8 cellular contexts compared by ENCODE assay signal in the genomic region with DNA sequence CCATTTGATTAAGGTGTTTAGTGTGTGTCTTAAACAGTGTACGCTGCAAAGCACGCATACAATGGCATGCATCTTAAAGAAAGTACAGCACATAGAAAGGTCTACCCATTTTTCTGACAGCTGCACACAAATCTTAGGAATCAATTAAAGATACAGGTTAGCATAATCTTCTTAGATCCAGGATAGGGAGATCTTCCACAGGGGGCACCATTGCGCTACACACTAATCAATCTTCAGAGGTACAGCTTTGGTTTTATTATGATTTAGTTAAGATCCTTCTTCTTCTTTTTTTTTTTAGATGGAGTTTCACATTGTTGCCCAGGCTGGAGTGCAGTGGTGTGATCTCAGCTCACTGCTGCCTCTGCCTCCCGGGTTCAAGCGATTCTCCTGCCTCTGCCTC.
A peak's percentile ranks its signal among the peaks of the same experiment; 100 is the strongest.
DNase-seq lines count a peak whose midpoint lies in the region; ATAC-seq and TF ChIP-seq lines count a peak whose summit lies in the region.

No MANE protein-coding gene starts in this region.

- peak; percentile 65 for TF ChIP-seq CTCF in OCI-LY7 (conservative IDR thresholded peaks at IDR 0.05; ENCODE audit: low read length)
- peak; percentile 35 for TF ChIP-seq CTCF in fibroblast of pulmonary artery (IDR thresholded peaks at IDR 0.05; ENCODE audit: low read length, missing control alignments)

- H3K9me2 ChIP-seq in OCI-LY7 (ENCODE audit: insufficient read depth, low read length): no peaks in the 10 kb centered on the region

- no peaks in the 10 kb centered on the region for H3K4me1 Mint-ChIP-seq in T-cell

- no peak for ATAC-seq in GM19023 (IDR thresholded peaks at IDR 0.05; ENCODE audit: unreplicated experiment)
- no peak for ATAC-seq in T-cell (replicated peaks in 1 of 4)

- H3K27me3 ChIP-seq in H7 (ENCODE audit: control insufficient read depth, insufficient read depth, low read length): no peaks in the 10 kb centered on the region

- H3K36me3 ChIP-seq in H7 (replicated peaks; ENCODE audit: control insufficient read depth, insufficient read depth, low read length) (no peaks in the 10 kb centered on the region), OCI-LY7 (ENCODE audit: insufficient read depth, low read length) (no peaks in the 10 kb centered on the region)

- H3K27ac Mint-ChIP-seq in T-cell: no peak overlapping the region

- no peaks in the 10 kb centered on the region for H3K79me2 ChIP-seq in OCI-LY7 (ENCODE audit: insufficient read depth, low read depth, low read length)

- POLR2A ChIA-PET in OCI-LY7 (lab: Charles Lee) (interaction anchor here (0.6 to 1.2 kb wide), 4 partner anchors 9 to 477 kb away, joined by 3 read pairs; no protein-coding TSS in a partner anchor), T-cell (lab: Charles Lee) (no interaction called here)

- H3K4me2 ChIP-seq in OCI-LY7 (ENCODE audit: low read length): no peak overlapping the region

- no peak overlapping the region for H3K27ac ChIP-seq in OCI-LY7 (ENCODE audit: low read depth, low read length, poor library complexity, severe bottlenecking)

- DNase-seq in Ammon's horn (ENCODE audit: low spot score) (peak; percentile 7), H7 (peak; percentile 19), OCI-LY7 (ENCODE audit: low spot score) (peak; percentile 25), fibroblast of pulmonary artery (ENCODE audit: low read depth) (peak; percentile 43), AG20443 (ENCODE audit: low spot score) (no peak), T-cell (no peak), foreskin melanocyte (no peak)

- H2AFZ ChIP-seq in OCI-LY7 (ENCODE audit: low read length): no peak overlapping the region

- intact Hi-C loops in OCI-LY7 (cut with micrococcal nuclease; ENCODE audit: unreplicated experiment): no loop called here

- no TSS peak for BruUV-seq in OCI-LY7 (replicated peaks; lab: Mats Ljungman, UMichigan)

- H3K9me3 ChIP-seq in OCI-LY7 (ENCODE audit: low read length): no peaks in the 10 kb centered on the region

- H3K4me1 ChIP-seq in OCI-LY7 (ENCODE audit: insufficient read depth, low read length, poor library complexity, severe bottlenecking): no peaks in the 10 kb centered on the region

- H4K20me1 ChIP-seq in OCI-LY7 (ENCODE audit: insufficient read depth, low read length): no peaks in the 10 kb centered on the region

- H3K9me3 Mint-ChIP-seq in T-cell: no peaks in the 10 kb centered on the region

- no peaks in the 10 kb centered on the region for H3K27me3 Mint-ChIP-seq in T-cell

- peaks cover 35% of the 10 kb centered on the region for H3K36me3 Mint-ChIP-seq in T-cell

- CTCF ChIA-PET in OCI-LY7 (lab: Charles Lee; ENCODE audit: unreplicated experiment): no interaction called here
- CTCF ChIA-PET in T-cell (lab: Charles Lee): interaction anchor here in 1 of 2 donors (0.6 kb wide), 1 partner anchor 41 kb away, joined by 3 read pairs; no protein-coding TSS in a partner anchor

- H3K4me3 ChIP-seq in H7 (ENCODE audit: insufficient read depth, low read depth, low read length) (no peak overlapping the region), OCI-LY7 (ENCODE audit: low read depth, low read length, poor library complexity, severe bottlenecking) (no peak overlapping the region), fibroblast of pulmonary artery (replicated peaks; ENCODE audit: low read depth, low read length) (no peak overlapping the region)

- H3K4me3 Mint-ChIP-seq in T-cell: no peak overlapping the region

Comparison
In these comparisons a context has a peak if more than half of its experiments do, and no peak if none do; other contexts are left out.
1. DNase-seq: peak in Ammon's horn (single experiment), H7 (single experiment), OCI-LY7 (single experiment) and fibroblast of pulmonary artery (single experiment); none in AG20443 (single experiment), T-cell (0 of 34) and foreskin melanocyte (single experiment).